ENCODE assay signal across 3 cellular contexts in the genomic region with DNA sequence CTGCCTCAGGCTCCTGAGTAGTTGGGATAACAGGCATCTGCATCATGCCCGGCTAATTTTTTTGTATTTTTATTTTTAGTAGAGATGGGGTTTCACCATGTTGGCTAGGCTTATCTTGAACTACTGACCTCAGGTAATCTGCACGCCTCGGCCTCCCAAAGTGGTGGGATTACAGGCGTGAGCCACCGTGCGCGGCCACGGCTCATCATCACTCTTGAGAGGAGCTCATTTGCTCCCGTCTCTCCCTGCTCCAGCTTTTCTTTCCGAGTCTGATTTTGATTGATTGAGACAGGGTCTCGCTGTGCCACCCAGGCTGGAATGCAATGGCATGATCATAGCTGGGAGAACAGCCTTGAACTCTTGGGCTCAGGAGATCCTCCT.
TF ChIP-seq lines count a peak whose summit lies in the region.

No MANE protein-coding gene starts in this region.

TF ChIP-seq in SK-N-SH, 30 proteins besides CTCF, POLR2A, EP300 and RAD21 (continues in another document):
- TF ChIP-seq GABPA (IDR thresholded peaks at IDR 0.05; ENCODE audit: low read depth) (no peak), FOXJ3 (CRISPR knock-in tag; IDR thresholded peaks at IDR 0.05) (no peak), FOSL2 (IDR thresholded peaks at IDR 0.05; ENCODE audit: borderline replicate concordance, low read depth) (no peak), GATA2 (CRISPR knock-in tag; IDR thresholded peaks at IDR 0.05) (no peak), JUND (IDR thresholded peaks at IDR 0.05) (no peak), YY1 (IDR thresholded peaks at IDR 0.05; ENCODE audit: low read depth) (no peak), CHD2 (IDR thresholded peaks at IDR 0.05; ENCODE audit: low read length, partially characterized antibody) (no peak), RFX5 (IDR thresholded peaks at IDR 0.05; ENCODE audit: low read length) (no peak), MXI1 (IDR thresholded peaks at IDR 0.05; ENCODE audit: low read depth, low read length) (no peak), FOXM1 (IDR thresholded peaks at IDR 0.05; ENCODE audit: low read depth) (no peak), RXRA (IDR thresholded peaks at IDR 0.05; ENCODE audit: borderline replicate concordance, low read depth) (no peak), TCF12 (IDR thresholded peaks at IDR 0.05) (no peak)
- TF ChIP-seq, protein P1, sequence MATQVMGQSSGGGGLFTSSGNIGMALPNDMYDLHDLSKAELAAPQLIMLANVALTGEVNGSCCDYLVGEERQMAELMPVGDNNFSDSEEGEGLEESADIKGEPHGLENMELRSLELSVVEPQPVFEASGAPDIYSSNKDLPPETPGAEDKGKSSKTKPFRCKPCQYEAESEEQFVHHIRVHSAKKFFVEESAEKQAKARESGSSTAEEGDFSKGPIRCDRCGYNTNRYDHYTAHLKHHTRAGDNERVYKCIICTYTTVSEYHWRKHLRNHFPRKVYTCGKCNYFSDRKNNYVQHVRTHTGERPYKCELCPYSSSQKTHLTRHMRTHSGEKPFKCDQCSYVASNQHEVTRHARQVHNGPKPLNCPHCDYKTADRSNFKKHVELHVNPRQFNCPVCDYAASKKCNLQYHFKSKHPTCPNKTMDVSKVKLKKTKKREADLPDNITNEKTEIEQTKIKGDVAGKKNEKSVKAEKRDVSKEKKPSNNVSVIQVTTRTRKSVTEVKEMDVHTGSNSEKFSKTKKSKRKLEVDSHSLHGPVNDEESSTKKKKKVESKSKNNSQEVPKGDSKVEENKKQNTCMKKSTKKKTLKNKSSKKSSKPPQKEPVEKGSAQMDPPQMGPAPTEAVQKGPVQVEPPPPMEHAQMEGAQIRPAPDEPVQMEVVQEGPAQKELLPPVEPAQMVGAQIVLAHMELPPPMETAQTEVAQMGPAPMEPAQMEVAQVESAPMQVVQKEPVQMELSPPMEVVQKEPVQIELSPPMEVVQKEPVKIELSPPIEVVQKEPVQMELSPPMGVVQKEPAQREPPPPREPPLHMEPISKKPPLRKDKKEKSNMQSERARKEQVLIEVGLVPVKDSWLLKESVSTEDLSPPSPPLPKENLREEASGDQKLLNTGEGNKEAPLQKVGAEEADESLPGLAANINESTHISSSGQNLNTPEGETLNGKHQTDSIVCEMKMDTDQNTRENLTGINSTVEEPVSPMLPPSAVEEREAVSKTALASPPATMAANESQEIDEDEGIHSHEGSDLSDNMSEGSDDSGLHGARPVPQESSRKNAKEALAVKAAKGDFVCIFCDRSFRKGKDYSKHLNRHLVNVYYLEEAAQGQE (IDR thresholded peaks at IDR 0.05; ENCODE audit: low read depth, low read length) = no peak
- TF ChIP-seq, protein P2, sequence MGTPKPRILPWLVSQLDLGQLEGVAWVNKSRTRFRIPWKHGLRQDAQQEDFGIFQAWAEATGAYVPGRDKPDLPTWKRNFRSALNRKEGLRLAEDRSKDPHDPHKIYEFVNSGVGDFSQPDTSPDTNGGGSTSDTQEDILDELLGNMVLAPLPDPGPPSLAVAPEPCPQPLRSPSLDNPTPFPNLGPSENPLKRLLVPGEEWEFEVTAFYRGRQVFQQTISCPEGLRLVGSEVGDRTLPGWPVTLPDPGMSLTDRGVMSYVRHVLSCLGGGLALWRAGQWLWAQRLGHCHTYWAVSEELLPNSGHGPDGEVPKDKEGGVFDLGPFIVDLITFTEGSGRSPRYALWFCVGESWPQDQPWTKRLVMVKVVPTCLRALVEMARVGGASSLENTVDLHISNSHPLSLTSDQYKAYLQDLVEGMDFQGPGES (IDR thresholded peaks at IDR 0.05; ENCODE audit: low read depth, low read length) = no peak
- TF ChIP-seq, protein P3, sequence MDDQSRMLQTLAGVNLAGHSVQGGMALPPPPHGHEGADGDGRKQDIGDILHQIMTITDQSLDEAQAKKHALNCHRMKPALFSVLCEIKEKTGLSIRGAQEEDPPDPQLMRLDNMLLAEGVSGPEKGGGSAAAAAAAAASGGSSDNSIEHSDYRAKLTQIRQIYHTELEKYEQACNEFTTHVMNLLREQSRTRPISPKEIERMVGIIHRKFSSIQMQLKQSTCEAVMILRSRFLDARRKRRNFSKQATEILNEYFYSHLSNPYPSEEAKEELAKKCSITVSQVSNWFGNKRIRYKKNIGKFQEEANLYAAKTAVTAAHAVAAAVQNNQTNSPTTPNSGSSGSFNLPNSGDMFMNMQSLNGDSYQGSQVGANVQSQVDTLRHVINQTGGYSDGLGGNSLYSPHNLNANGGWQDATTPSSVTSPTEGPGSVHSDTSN (IDR thresholded peaks at IDR 0.05) = no peak
- TF ChIP-seq, protein P4, sequence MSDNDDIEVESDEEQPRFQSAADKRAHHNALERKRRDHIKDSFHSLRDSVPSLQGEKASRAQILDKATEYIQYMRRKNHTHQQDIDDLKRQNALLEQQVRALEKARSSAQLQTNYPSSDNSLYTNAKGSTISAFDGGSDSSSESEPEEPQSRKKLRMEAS (IDR thresholded peaks at IDR 0.05; ENCODE audit: low read depth) = no peak

TF ChIP-seq in SK-N-SH treated with all-trans-retinoic acid at 6 μM for 48 hours, 23 proteins besides CTCF, POLR2A, EP300 and RAD21:
- TF ChIP-seq ARNTL (CRISPR knock-in tag; IDR thresholded peaks at IDR 0.05; ENCODE audit: borderline replicate concordance, low read depth) (no peak), RARB (CRISPR knock-in tag; IDR thresholded peaks at IDR 0.05) (no peak), BACH2 (CRISPR knock-in tag; IDR thresholded peaks at IDR 0.05; ENCODE audit: borderline replicate concordance) (no peak), CSDC2 (CRISPR knock-in tag; IDR thresholded peaks at IDR 0.05) (no peak), ESRRG (CRISPR knock-in tag; IDR thresholded peaks at IDR 0.05) (no peak), ZNF565 (CRISPR knock-in tag; conservative IDR thresholded peaks at IDR 0.05; ENCODE audit: low read depth) (no peak), ZNF8 (CRISPR knock-in tag; IDR thresholded peaks at IDR 0.05) (no peak), SNAI2 (CRISPR knock-in tag; IDR thresholded peaks at IDR 0.05) (no peak), ZNF70 (CRISPR knock-in tag; IDR thresholded peaks at IDR 0.05) (no peak), ZFP30 (CRISPR knock-in tag; IDR thresholded peaks at IDR 0.05) (no peak), ISL1 (CRISPR knock-in tag; IDR thresholded peaks at IDR 0.05) (no peak)
- TF ChIP-seq, protein P5, sequence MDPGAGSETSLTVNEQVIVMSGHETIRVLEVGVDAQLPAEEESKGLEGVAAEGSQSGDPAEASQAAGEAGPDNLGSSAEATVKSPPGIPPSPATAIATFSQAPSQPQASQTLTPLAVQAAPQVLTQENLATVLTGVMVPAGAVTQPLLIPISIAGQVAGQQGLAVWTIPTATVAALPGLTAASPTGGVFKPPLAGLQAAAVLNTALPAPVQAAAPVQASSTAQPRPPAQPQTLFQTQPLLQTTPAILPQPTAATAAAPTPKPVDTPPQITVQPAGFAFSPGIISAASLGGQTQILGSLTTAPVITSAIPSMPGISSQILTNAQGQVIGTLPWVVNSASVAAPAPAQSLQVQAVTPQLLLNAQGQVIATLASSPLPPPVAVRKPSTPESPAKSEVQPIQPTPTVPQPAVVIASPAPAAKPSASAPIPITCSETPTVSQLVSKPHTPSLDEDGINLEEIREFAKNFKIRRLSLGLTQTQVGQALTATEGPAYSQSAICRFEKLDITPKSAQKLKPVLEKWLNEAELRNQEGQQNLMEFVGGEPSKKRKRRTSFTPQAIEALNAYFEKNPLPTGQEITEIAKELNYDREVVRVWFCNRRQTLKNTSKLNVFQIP (CRISPR knock-in tag; IDR thresholded peaks at IDR 0.05; ENCODE audit: borderline replicate concordance, low read depth) = no peak
- TF ChIP-seq, protein P6, sequence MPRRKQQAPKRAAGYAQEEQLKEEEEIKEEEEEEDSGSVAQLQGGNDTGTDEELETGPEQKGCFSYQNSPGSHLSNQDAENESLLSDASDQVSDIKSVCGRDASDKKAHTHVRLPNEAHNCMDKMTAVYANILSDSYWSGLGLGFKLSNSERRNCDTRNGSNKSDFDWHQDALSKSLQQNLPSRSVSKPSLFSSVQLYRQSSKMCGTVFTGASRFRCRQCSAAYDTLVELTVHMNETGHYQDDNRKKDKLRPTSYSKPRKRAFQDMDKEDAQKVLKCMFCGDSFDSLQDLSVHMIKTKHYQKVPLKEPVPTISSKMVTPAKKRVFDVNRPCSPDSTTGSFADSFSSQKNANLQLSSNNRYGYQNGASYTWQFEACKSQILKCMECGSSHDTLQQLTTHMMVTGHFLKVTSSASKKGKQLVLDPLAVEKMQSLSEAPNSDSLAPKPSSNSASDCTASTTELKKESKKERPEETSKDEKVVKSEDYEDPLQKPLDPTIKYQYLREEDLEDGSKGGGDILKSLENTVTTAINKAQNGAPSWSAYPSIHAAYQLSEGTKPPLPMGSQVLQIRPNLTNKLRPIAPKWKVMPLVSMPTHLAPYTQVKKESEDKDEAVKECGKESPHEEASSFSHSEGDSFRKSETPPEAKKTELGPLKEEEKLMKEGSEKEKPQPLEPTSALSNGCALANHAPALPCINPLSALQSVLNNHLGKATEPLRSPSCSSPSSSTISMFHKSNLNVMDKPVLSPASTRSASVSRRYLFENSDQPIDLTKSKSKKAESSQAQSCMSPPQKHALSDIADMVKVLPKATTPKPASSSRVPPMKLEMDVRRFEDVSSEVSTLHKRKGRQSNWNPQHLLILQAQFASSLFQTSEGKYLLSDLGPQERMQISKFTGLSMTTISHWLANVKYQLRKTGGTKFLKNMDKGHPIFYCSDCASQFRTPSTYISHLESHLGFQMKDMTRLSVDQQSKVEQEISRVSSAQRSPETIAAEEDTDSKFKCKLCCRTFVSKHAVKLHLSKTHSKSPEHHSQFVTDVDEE (CRISPR knock-in tag; IDR thresholded peaks at IDR 0.05) = no peak
TF ChIP-seq in SK-N-SH treated with all-trans-retinoic acid at 6 μM for 48 hours: peak in this region for 0.

TF ChIP-seq in HCT116, 20 proteins besides CTCF, POLR2A, EP300 and RAD21:
- TF ChIP-seq ZNF274 (IDR thresholded peaks at IDR 0.05; ENCODE audit: low read depth, low read length) = no peak
- TF ChIP-seq TCF7L2 (IDR thresholded peaks at IDR 0.05; ENCODE audit: borderline replicate concordance, extremely low read depth, insufficient read depth, insufficient read length) = no peak
- no peak for TF ChIP-seq EZH2phosphoT487 (IDR thresholded peaks at IDR 0.05; ENCODE audit: borderline replicate concordance)
